In the genomic region with DNA sequence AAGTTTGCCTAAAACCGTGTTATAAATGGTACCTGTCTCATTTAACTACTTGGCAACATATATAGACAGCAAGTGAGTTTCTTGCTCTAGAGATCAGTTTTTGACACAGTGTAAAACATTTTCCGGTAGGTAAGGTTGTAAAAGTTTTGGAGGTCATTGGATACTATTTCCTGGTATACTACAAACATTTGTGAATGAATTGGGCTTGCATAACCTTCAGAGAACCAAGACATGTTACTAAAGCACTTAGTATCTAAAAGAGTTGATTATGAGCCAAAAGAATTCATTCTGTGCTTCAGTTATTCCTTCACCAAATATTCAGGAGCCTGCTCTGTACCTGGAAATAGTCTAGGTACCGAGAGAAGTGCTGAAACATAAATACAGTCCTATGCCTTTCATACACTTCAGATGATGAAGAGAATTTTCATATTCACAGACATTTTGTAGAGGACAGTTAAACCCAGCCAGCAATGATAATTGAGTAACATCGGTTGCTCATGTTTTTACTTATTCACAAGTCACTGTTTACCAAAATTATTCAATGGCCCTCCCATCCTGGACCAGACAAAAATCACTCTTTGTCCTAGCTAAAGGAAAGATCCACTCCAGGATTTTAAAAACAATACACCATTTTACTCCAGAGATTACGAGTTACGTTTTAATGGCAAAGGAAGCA, we compare ENCODE assay signal across 18 cellular contexts.
"Had no signal": no experiment of that assay in that cellular context is flagged by ENCODE, and none has a peak within 500 bp of the region (broad histone marks: within the 10 kb centered on the region; RNA-seq: fewer than 3 reads in every experiment).

No MANE protein-coding gene starts in this region.

- H3K27ac Mint-ChIP-seq: activated CD4-positive, alpha-beta T cell treated with anti-CD3 and anti-CD28 coated beads, Interleukin-2, amount 10 ng/mL, durations not matched to agents 24 days and 14 days; activated CD8-positive, alpha-beta T cell treated with anti-CD3 and anti-CD28 coated beads, Interleukin-2, amount 10 ng/mL, durations not matched to agents 7 days and 5 days; activated naive CD8-positive, alpha-beta T cell treated with anti-CD3 and anti-CD28 coated beads, Interleukin-2, amount 50 U/mL, for 24 hours; activated T-cell treated with anti-CD3 and anti-CD28 coated beads, Interleukin-2, amount 50 U/mL, for 24 hours; activated T-helper 2 cell treated with anti-CD3 and anti-CD28 coated beads, Interferon-gamma antibody, Interleukin-2, Interleukin-4, amounts not matched to agents 10 μg/mL and 5 μg/mL and 100 μg/mL, durations not matched to agents 14 hours and 24 hours and 36 hours; brain; immature natural killer cell had no signal

- H3K27me3 Mint-ChIP-seq: activated naive CD8-positive, alpha-beta T cell treated with anti-CD3 and anti-CD28 coated beads, Interleukin-2, amount 50 U/mL, for 24 hours had no signal

- H3K36me3 ChIP-seq: lower lobe of right lung, prostate gland, right lobe of liver had no signal

- FAIRE-seq: endometrium had no signal

- ATAC-seq: activated CD8-positive, alpha-beta T cell treated with anti-CD3 and anti-CD28 coated beads, Interleukin-2, amount 10 ng/mL, durations not matched to agents 7 days and 5 days; activated naive CD8-positive, alpha-beta T cell treated with anti-CD3 and anti-CD28 coated beads, Interleukin-2, amount 50 U/mL, for 24 hours; right lobe of liver had no signal

- H3K36me3 Mint-ChIP-seq: brain, immature natural killer cell had no signal

- H3K4me3 Mint-ChIP-seq: activated CD4-positive, alpha-beta T cell treated with anti-CD3 and anti-CD28 coated beads, Interleukin-2, amount 10 ng/mL, durations not matched to agents 24 days and 14 days; activated CD8-positive, alpha-beta T cell treated with anti-CD3 and anti-CD28 coated beads, Interleukin-2, amount 10 ng/mL, durations not matched to agents 7 days and 5 days; activated naive CD8-positive, alpha-beta T cell treated with anti-CD3 and anti-CD28 coated beads, Interleukin-2, amount 50 U/mL, for 24 hours; activated T-cell treated with anti-CD3 and anti-CD28 coated beads, Interleukin-2, amount 50 U/mL, for 24 hours; brain; immature natural killer cell had no signal

- H3K4me3 ChIP-seq: lower lobe of right lung, prostate gland, right lobe of liver had no signal

- H3K27ac ChIP-seq: lower lobe of right lung, right lobe of liver had no signal

- H3K4me1 Mint-ChIP-seq: activated CD4-positive, alpha-beta T cell treated with anti-CD3 and anti-CD28 coated beads, Interleukin-2, amount 10 ng/mL, durations not matched to agents 24 days and 14 days; activated naive CD8-positive, alpha-beta T cell treated with anti-CD3 and anti-CD28 coated beads, Interleukin-2, amount 50 U/mL, for 24 hours; immature natural killer cell had no signal

- H3K9me3 ChIP-seq: lower lobe of right lung, prostate gland, right lobe of liver had no signal

- H3K4me1 ChIP-seq: lower lobe of right lung, prostate gland, right lobe of liver had no signal

- H3K27me3 ChIP-seq: right lobe of liver had no signal

- H3K9me3 Mint-ChIP-seq: activated CD4-positive, alpha-beta T cell treated with anti-CD3 and anti-CD28 coated beads, Interleukin-2, amount 10 ng/mL, durations not matched to agents 24 days and 14 days; activated naive CD8-positive, alpha-beta T cell treated with anti-CD3 and anti-CD28 coated beads, Interleukin-2, amount 50 U/mL, for 24 hours; activated T-cell treated with anti-CD3 and anti-CD28 coated beads, Interleukin-2, amount 50 U/mL, for 24 hours; activated T-helper 2 cell treated with anti-CD3 and anti-CD28 coated beads, Interferon-gamma antibody, Interleukin-2, Interleukin-4, amounts not matched to agents 10 μg/mL and 5 μg/mL and 100 μg/mL, durations not matched to agents 14 hours and 24 hours and 36 hours had no signal

- DNase-seq: activated CD4-positive, alpha-beta T cell treated with anti-CD3 and anti-CD28 coated beads, Interleukin-2, amount 10 ng/mL, durations not matched to agents 24 days and 14 days; activated CD8-positive, alpha-beta T cell treated with anti-CD3 and anti-CD28 coated beads, Interleukin-2, amount 10 ng/mL, durations not matched to agents 7 days and 5 days; activated naive CD4-positive, alpha-beta T cell treated with Interleukin-2 at 50 U/mL for 16 hours; activated naive CD8-positive, alpha-beta T cell treated with anti-CD3 and anti-CD28 coated beads, Interleukin-2, amount 50 U/mL, for 24 hours; activated T-cell treated with anti-CD3 and anti-CD28 coated beads, Interleukin-2, amount 50 U/mL, for 24 hours; anterior cingulate cortex; cortex of kidney; immature natural killer cell; lower lobe of right lung; right lobe of liver; stimulated activated CD8-positive, alpha-beta memory T cell treated with anti-CD3 and anti-CD28 coated beads, Interleukin-4, amount 100 ng/mL, for 48 hours; stimulated activated naive CD4-positive, alpha-beta T cell; T-helper 1 cell; T1000 had no signal
